In the genomic region with DNA sequence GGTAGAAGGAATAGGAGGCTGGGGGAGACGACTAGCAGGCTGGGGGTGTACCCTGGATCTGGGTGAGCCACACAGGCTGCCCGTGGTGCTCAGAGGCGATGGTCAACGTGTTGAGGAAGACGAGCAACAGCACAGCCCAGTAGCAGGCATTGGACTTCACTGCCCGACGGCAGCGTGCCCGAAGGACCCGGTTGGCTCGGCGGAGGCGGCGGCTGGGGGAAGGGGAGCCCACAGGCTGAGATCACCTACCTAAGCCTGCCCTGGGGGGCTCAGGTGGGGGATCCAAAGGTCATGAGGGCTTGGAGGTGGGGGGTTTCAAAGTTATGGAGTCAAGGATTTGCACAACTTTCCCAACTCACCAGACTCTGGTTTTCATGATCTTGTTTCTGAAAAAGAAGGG, we compare ENCODE assay signal across 4 cellular contexts. TPM values are rescaled to one million over a fixed set of nuclear protein-coding genes. Genes with fewer than 3 reads are reported as not detected.
"Had no signal": no experiment of that assay in that cellular context is flagged by ENCODE, and none has a peak within 500 bp of the region (broad histone marks: within the 10 kb centered on the region; RNA-seq: fewer than 3 reads in every experiment).

No MANE protein-coding gene starts in this region.

- H3K4me3 ChIP-seq: GM12878 had no signal

- ATAC-seq: GM12878 had no signal

- DNase-seq: GDM1, GF-D8 had no signal

RNA-seq across cellular contexts. Expression of gene CACNA1F, which starts 7.3 kb away (rescaled TPM):
- total RNA-seq: G401 had no signal

RNA-seq across cellular contexts. Expression of gene FOXP3, which starts 38.7 kb away (rescaled TPM):
- total RNA-seq: G401 had no signal
